In the genomic region with DNA sequence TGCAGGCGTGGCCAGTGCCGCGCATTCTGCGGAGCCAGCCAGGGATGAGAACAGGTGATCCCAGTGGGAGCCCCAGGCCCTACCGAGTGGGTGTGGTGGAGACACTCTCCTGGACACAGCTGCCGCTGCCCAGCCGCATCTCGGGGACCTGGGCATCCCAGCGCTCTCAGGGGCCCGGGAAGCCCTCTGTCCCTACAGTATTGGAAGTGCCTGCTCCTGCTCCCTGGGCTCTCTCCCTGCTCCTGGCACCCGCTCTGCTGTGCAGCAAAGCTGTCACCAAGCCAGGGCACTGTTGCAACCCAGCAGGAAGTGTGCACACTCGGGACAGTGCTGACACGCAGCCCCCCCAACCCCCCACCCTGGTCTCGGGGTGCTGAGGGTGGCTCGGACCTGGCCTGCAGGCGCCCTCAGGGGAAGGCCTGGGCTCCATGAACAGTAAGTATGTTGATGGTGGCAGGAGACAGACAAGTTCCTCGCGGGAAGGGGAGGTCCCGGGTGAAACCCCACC, we compare ENCODE assay signal across 15 cellular contexts.
"Had no signal": no experiment of that assay in that cellular context is flagged by ENCODE, and none has a peak within 500 bp of the region (broad histone marks: within the 10 kb centered on the region; RNA-seq: fewer than 3 reads in every experiment).

No MANE protein-coding gene starts in this region.

- DNase-seq: activated CD4-positive, alpha-beta T cell treated with anti-CD3 and anti-CD28 coated beads for 36 hours; activated CD8-positive, alpha-beta T cell treated with anti-CD3 and anti-CD28 coated beads for 36 hours; amniotic stem cell; cerebellar nuclear complex; dermis blood vessel endothelial cell; mesenchymal stem cell; nephron progenitor cell; T-helper 9 cell; trophoblast cell had no signal

- H3K27ac ChIP-seq: SJSA1, skin epidermis, VCaP had no signal

- H3K27me3 Mint-ChIP-seq: activated CD4-positive, alpha-beta T cell treated with anti-CD3 and anti-CD28 coated beads for 36 hours; activated CD8-positive, alpha-beta T cell treated with anti-CD3 and anti-CD28 coated beads for 36 hours; activated naive CD4-positive, alpha-beta T cell treated with anti-CD3 and anti-CD28 coated beads, Interleukin-2, amount 50 U/mL, for 24 hours; activated T-helper 17 cell treated with anti-CD3 and anti-CD28 coated beads, Interleukin-2, amount 50 U/mL, for 72 hours; brain had no signal

- H3K4me3 Mint-ChIP-seq: activated CD4-positive, alpha-beta T cell treated with anti-CD3 and anti-CD28 coated beads for 36 hours; activated CD8-positive, alpha-beta T cell treated with anti-CD3 and anti-CD28 coated beads for 36 hours; activated naive CD4-positive, alpha-beta T cell treated with anti-CD3 and anti-CD28 coated beads, Interleukin-2, amount 50 U/mL, for 24 hours; activated T-helper 17 cell treated with anti-CD3 and anti-CD28 coated beads, Interleukin-2, amount 50 U/mL, for 72 hours; brain; nephron progenitor cell had no signal

- H3K9me3 ChIP-seq: SJSA1 had no signal

- H3K27ac Mint-ChIP-seq: activated CD4-positive, alpha-beta T cell treated with anti-CD3 and anti-CD28 coated beads for 36 hours; activated CD8-positive, alpha-beta T cell treated with anti-CD3 and anti-CD28 coated beads for 36 hours; activated naive CD4-positive, alpha-beta T cell treated with anti-CD3 and anti-CD28 coated beads, Interleukin-2, amount 50 U/mL, for 24 hours; activated T-helper 17 cell treated with anti-CD3 and anti-CD28 coated beads, Interleukin-2, amount 50 U/mL, for 72 hours; brain; nephron progenitor cell had no signal

- H3K4me1 Mint-ChIP-seq: activated CD4-positive, alpha-beta T cell treated with anti-CD3 and anti-CD28 coated beads for 36 hours; activated naive CD4-positive, alpha-beta T cell treated with anti-CD3 and anti-CD28 coated beads, Interleukin-2, amount 50 U/mL, for 24 hours; activated T-helper 17 cell treated with anti-CD3 and anti-CD28 coated beads, Interleukin-2, amount 50 U/mL, for 72 hours; brain; nephron progenitor cell had no signal

- H3K27me3 ChIP-seq: SJSA1 had no signal

- H3K36me3 ChIP-seq: SJSA1 had no signal

- H3K4me3 ChIP-seq: SJSA1, skin epidermis had no signal

- ATAC-seq: activated CD4-positive, alpha-beta T cell treated with anti-CD3 and anti-CD28 coated beads for 36 hours; activated CD8-positive, alpha-beta T cell treated with anti-CD3 and anti-CD28 coated beads for 36 hours; activated T-helper 17 cell treated with anti-CD3 and anti-CD28 coated beads, Interleukin-2, amount 50 U/mL, for 72 hours had no signal

- H3K4me1 ChIP-seq: SJSA1 had no signal
